In the genomic region with DNA sequence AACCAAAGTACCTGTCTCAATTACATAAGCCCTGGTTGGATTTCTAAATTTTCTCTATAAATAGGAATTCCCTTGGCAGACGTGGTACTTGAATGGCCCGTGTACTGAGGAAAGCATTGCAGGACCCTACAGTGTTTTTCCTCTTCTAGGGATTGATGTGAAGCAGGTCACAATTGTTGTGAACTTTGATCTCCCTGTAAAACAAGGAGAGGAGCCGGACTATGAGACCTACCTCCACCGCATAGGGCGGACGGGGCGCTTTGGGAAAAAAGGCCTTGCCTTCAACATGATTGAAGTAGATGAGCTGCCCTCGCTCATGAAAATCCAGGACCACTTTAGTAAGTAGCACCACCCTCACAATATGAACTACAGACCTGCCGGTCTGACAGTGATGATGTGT, we compare ENCODE assay signal across 27 cellular contexts. TPM values are rescaled to one million over a fixed set of nuclear protein-coding genes. Genes with fewer than 3 reads are reported as not detected.
DNase-seq lines count a peak whose midpoint lies in the region; ATAC-seq, FAIRE-seq and TF ChIP-seq lines count a peak whose summit lies in the region.
"Had no signal": no experiment of that assay in that cellular context is flagged by ENCODE, and none has a peak within 500 bp of the region (broad histone marks: within the 10 kb centered on the region; RNA-seq: fewer than 3 reads in every experiment).

No MANE protein-coding gene starts in this region.

- no peak overlapping the region for H3K4me3 Mint-ChIP-seq in activated T-cell treated with anti-CD3 and anti-CD28 coated beads, Interleukin-2, amount 50 U/mL, for 4 hours
- H3K4me3 Mint-ChIP-seq: CD14-positive monocyte; CD4-positive, alpha-beta T cell; CD8-positive, alpha-beta memory T cell; GM23338; H9 had no signal

- H3K36me3 ChIP-seq in HepG2 (replicated peaks in 1 of 2; ENCODE audit: control insufficient read depth in 1 of 2, insufficient read depth in 2 of 2, low read length in 2 of 2) (no peaks in the 10 kb centered on the region), right lobe of liver (no peaks in the 10 kb centered on the region), mucosa of descending colon (ENCODE audit: low read depth) (no peaks in the 10 kb centered on the region), transverse colon (no peaks in the 10 kb centered on the region)
- H3K36me3 ChIP-seq: BE2C; BLaER1 treated with 17β-estradiol and CSF1 and Interleukin-3, amounts not matched to agents 10 nM and 100 nM had no signal

- ATAC-seq in HepG2 (peak; percentile 28), right lobe of liver (no peak), mucosa of descending colon (no peak), HG03159 (IDR thresholded peaks at IDR 0.05; ENCODE audit: unreplicated experiment) (no peak)
- no peak for ATAC-seq in activated T-cell treated with anti-CD3 and anti-CD28 coated beads, Interleukin-2, amount 50 U/mL, for 4 hours
- ATAC-seq: A549, GM12878, GM23338, HCT116 had no signal

- no peak for TF ChIP-seq RAD21 in HepG2 (CRISPR knock-in tag; IDR thresholded peaks at IDR 0.05)

- H3K9ac ChIP-seq in HepG2 (ENCODE audit: insufficient read depth, low read depth, low read length) = peak overlapping the region; percentile 40; the same call in 1 of the 2 replicates

- no peak for TF ChIP-seq POLR2A in HepG2 (IDR thresholded peaks at IDR 0.05; ENCODE audit: insufficient read depth in 1 of 2, low read depth in 2 of 2, low read length in 2 of 2)
- no peak for TF ChIP-seq POLR2A in right lobe of liver (IDR thresholded peaks at IDR 0.05)
- TF ChIP-seq POLR2A in transverse colon (IDR thresholded peaks at IDR 0.05) = no peak

- peaks cover 16% of the 10 kb centered on the region for H3K27me3 Mint-ChIP-seq in activated T-cell treated with anti-CD3 and anti-CD28 coated beads, Interleukin-2, amount 50 U/mL, for 4 hours (ENCODE audit: low read depth)

- H3K36me3 Mint-ChIP-seq in activated T-cell treated with anti-CD3 and anti-CD28 coated beads, Interleukin-2, amount 50 U/mL, for 4 hours (ENCODE audit: insufficient read depth) = no peaks in the 10 kb centered on the region
- H3K36me3 Mint-ChIP-seq: CD14-positive monocyte; CD8-positive, alpha-beta memory T cell had no signal

- no peak overlapping the region for H3K27ac ChIP-seq in HepG2 (ENCODE audit: extremely low read length, insufficient read depth, low read length)
- no peak overlapping the region for H3K27ac ChIP-seq in right lobe of liver
- H3K27ac ChIP-seq in transverse colon = no peak overlapping the region
- H3K27ac ChIP-seq: A549; BLaER1 treated with 17β-estradiol and CSF1 and Interleukin-3, amounts not matched to agents 10 nM and 100 nM had no signal

- POLR2A ChIA-PET in HepG2 (lab: Yijun Ruan, JAX) = interaction anchor here (1.1 kb wide), 1 partner anchor 18 kb away, joined by 3 read pairs; a partner anchor contains a TSS

- H2AFZ ChIP-seq in HepG2 (ENCODE audit: low read length) = no peak overlapping the region
- H2AFZ ChIP-seq: GM23338 had no signal

- H3K9me3 Mint-ChIP-seq in activated T-cell treated with anti-CD3 and anti-CD28 coated beads, Interleukin-2, amount 50 U/mL, for 4 hours = no peaks in the 10 kb centered on the region
- H3K9me3 Mint-ChIP-seq: CD14-positive monocyte; CD4-positive, alpha-beta T cell; CD8-positive, alpha-beta memory T cell; GM23338; H9 had no signal

- FAIRE-seq in HepG2 (lab: Jason Lieb, UNC) = peak; percentile 34
- FAIRE-seq: A549, D721Med, GM12878, GM19239 had no signal

- no peaks in the 10 kb centered on the region for H3K79me2 ChIP-seq in HepG2 (ENCODE audit: insufficient read depth, low read length)

- H3K4me2 ChIP-seq in HepG2 (ENCODE audit: low read depth, low read length) = peak overlapping the region; percentile 75
- H3K4me2 ChIP-seq: A549; BLaER1 treated with 17β-estradiol and CSF1 and Interleukin-3, amounts not matched to agents 10 nM and 100 nM; GM23338 had no signal

- H3K4me3 ChIP-seq in HepG2 (replicated peaks in 1 of 3; ENCODE audit: insufficient read depth in 1 of 3, low read depth in 2 of 3, low read length in 3 of 3) (peak overlapping the region in 2 of 3 experiments; percentile 19 to 50; a peak in 4 of 6 replicates), right lobe of liver (no peak overlapping the region), mucosa of descending colon (no peak overlapping the region), transverse colon (no peak overlapping the region)
- H3K4me3 ChIP-seq: A549; BLaER1 treated with 17β-estradiol and CSF1 and Interleukin-3, amounts not matched to agents 10 nM and 100 nM; GM12878; GM23338 had no signal

- 0% methylated on average over 9 of the region's 9 CpGs for WGBS in HepG2 (ENCODE audit: low lambda C conversion rate)
- WGBS in right lobe of liver (ENCODE audit: insufficient coverage, low coverage, low lambda C conversion rate, missing lambda C conversion rate) = 36% methylated on average over 3 of the region's 9 CpGs
- 71 to 73% methylated on average over 5 to 9 of the region's 9 CpGs for WGBS in transverse colon (ENCODE audit: low coverage in 1 of 2), 2 donors

- intact Hi-C loops in HepG2 (cut with micrococcal nuclease; ENCODE audit: unreplicated experiment) (no loop called here), right lobe of liver (cut with DNase I) (loop anchor here (5.0 kb wide), 1 partner anchor 271 kb away; no protein-coding TSS in a partner anchor), mucosa of descending colon (cut with DNase I, micrococcal nuclease) (loop anchor here (5.0 kb wide), 1 partner anchor 271 kb away; no protein-coding TSS in a partner anchor), transverse colon (cut with DNase I; ENCODE audit: low total_unique reads) (no loop called here)

- no peaks in the 10 kb centered on the region for H3K4me1 Mint-ChIP-seq in activated T-cell treated with anti-CD3 and anti-CD28 coated beads, Interleukin-2, amount 50 U/mL, for 4 hours (ENCODE audit: low read depth)
- H3K4me1 Mint-ChIP-seq: CD8-positive, alpha-beta memory T cell had no signal

- H3K4me1 ChIP-seq in HepG2 (ENCODE audit: insufficient read depth, low read length) (peaks cover 73% of the 10 kb centered on the region), right lobe of liver (peaks cover 0 to 14% (median 0%) of the 10 kb centered on the region in 4 donors), mucosa of descending colon (ENCODE audit: low read depth) (peaks cover 23% of the 10 kb centered on the region), transverse colon (peaks cover 0 to 32% (median 10%) of the 10 kb centered on the region in 4 donors)
- H3K4me1 ChIP-seq: BLaER1 treated with 17β-estradiol and CSF1 and Interleukin-3, amounts not matched to agents 10 nM and 100 nM had no signal

- TF ChIP-seq CTCF in HepG2 (CRISPR knock-in tag; IDR thresholded peaks at IDR 0.05) (no peak), right lobe of liver (IDR thresholded peaks at IDR 0.05) (no peak), mucosa of descending colon (IDR thresholded peaks at IDR 0.05) (no peak), transverse colon (IDR thresholded peaks at IDR 0.05) (no peak)

- H3K9me3 ChIP-seq in HepG2 (ENCODE audit: low read length) (no peaks in the 10 kb centered on the region), right lobe of liver (no peaks in the 10 kb centered on the region), mucosa of descending colon (no peaks in the 10 kb centered on the region), transverse colon (no peaks in the 10 kb centered on the region)
- H3K9me3 ChIP-seq: A549; BE2C; BLaER1 treated with 17β-estradiol and CSF1 and Interleukin-3, amounts not matched to agents 10 nM and 100 nM had no signal

- CTCF ChIA-PET in HepG2 (lab: Yijun Ruan, JAX; ENCODE audit: low intra/inter-chr PET ratio, low total read pairs) = no interaction called here

- in situ Hi-C loops in HepG2 (cut with HindIII; ENCODE audit: extremely low pct_ligation_motif_present, low pct_unique_long_range_greater_than_20kb) = loop anchor here (5.0 kb wide), 1 partner anchor 266 kb away; no protein-coding TSS in a partner anchor
- in situ Hi-C loops in transverse colon (cut with MboI; ENCODE audit: low pct_ligation_motif_present in 1 of 4, low pct_unique_long_range_greater_than_20kb in 1 of 4, low sequenced_read_pairs in 3 of 4) = loop anchor here (5.0 to 10.0 kb wide), 3 partner anchors 274 to 281 kb away; no protein-coding TSS in a partner anchor

- H4K20me1 ChIP-seq in HepG2 (ENCODE audit: insufficient read depth, low read length) = no peaks in the 10 kb centered on the region
- H4K20me1 ChIP-seq: BLaER1 treated with 17β-estradiol and CSF1 and Interleukin-3, amounts not matched to agents 10 nM and 100 nM had no signal

- TF ChIP-seq EP300 in HepG2 (IDR thresholded peaks at IDR 0.05; ENCODE audit: low read depth in 2 of 2, low read length in 2 of 2) (no peak), HepG2 (CRISPR knock-in tag; IDR thresholded peaks at IDR 0.05; ENCODE audit: borderline replicate concordance) (no peak), transverse colon (IDR thresholded peaks at IDR 0.05; ENCODE audit: low read depth) (no peak)

- BruUV-seq in HepG2 (replicated peaks; lab: Mats Ljungman, UMichigan) = no TSS peak

- H3K27me3 ChIP-seq in HepG2 (ENCODE audit: control insufficient read depth in 1 of 2, insufficient read depth in 2 of 2, low read length in 2 of 2) = peaks cover 0 to 7% of the 10 kb centered on the region in 2 experiments; a peak in 1 of 5 replicates
- H3K27me3 ChIP-seq in right lobe of liver = no peaks in the 10 kb centered on the region
- peaks cover 10% of the 10 kb centered on the region for H3K27me3 ChIP-seq in transverse colon
- H3K27me3 ChIP-seq: BE2C; BLaER1 treated with 17β-estradiol and CSF1 and Interleukin-3, amounts not matched to agents 10 nM and 100 nM had no signal

- DNase-seq in HepG2 (ENCODE audit: low spot score) = peak; percentile 62
- DNase-seq in right lobe of liver = no peak
- DNase-seq in mucosa of descending colon = peak in 2 of 3 donors; percentile 37 to 48
- peak; percentile 28 for DNase-seq in transverse colon
- no peak for DNase-seq in NK-92 (lab: John Stamatoyannopoulos, UW; ENCODE audit: unreplicated experiment)
- no peak for DNase-seq in activated T-cell treated with anti-CD3 and anti-CD28 coated beads, Interleukin-2, amount 50 U/mL, for 4 hours
- DNase-seq: 8988T; ACHN; AML-193; BE2C; CD4-positive, alpha-beta T cell; CD8-positive, alpha-beta memory T cell; DMS 273 treated with DMSO at 0.1 percent for 48 hours; DMS79; EL; GDM1; H9 had no signal

RNA-seq across cellular contexts. Expression of a gene that starts 16.7 kb away (rescaled TPM):
- total RNA-seq in HepG2 (2016; rRNA removed; fragmentation: Illumina TruSeq; extraction: Trizol) (0.11 and 0.29 TPM in 2 replicates), right lobe of liver (under 1 TPM in 4 of 6 experiments, not detected in 2; 0.17 to 0.28 (median 0.21) TPM), mucosa of descending colon (under 1 TPM in 2 of 3 donors, not detected in 1; 0.05 to 0.54 TPM), transverse colon (1 to 10 TPM in 1 of 4 donors, not detected in 3; 1.5 TPM)
- total RNA-seq in HepG2 (2016; cell fraction: cytosol; rRNA removed; fragmentation: Illumina TruSeq; extraction: Trizol; ENCODE audit: low read depth) = 0.71 TPM in 2 replicates
- 0.24 TPM in 1 of 2 replicates, not detected in the other for total RNA-seq in HepG2 (2016; cell fraction: insoluble cytoplasmic fraction; rRNA removed; fragmentation: Illumina TruSeq; extraction: Trizol)
- total RNA-seq in HepG2 (2016; cell fraction: membrane; rRNA removed; fragmentation: Illumina TruSeq; extraction: Trizol) = 0.37 and 0.38 TPM in 2 replicates
- total RNA-seq in HepG2 (2016; cell fraction: nucleus; rRNA removed; fragmentation: Illumina TruSeq; extraction: Trizol) = not detected in 2 replicates
- polyA plus RNA-seq in HepG2 (2011; rRNA removed) = 0.13 and 0.17 TPM in 2 replicates
- polyA plus RNA-seq in HepG2 (2011; cell fraction: cytosol; rRNA removed) = 0.09 and 0.12 TPM in 2 replicates
- polyA plus RNA-seq in HepG2 (2011; cell fraction: nucleus; rRNA removed) = 0.14 and 0.24 TPM in 2 replicates
- 0.17 and 0.40 TPM in 2 replicates for polyA plus RNA-seq in HepG2 (2012)
- polyA plus RNA-seq in HepG2 (2016; cell fraction: cytosol; fragmentation: Illumina TruSeq; extraction: Trizol; ENCODE audit: low read depth) = 0.60 and 0.75 TPM in 2 replicates
- 0.40 and 0.72 TPM in 2 replicates for polyA plus RNA-seq in HepG2 (2016; cell fraction: insoluble cytoplasmic fraction; fragmentation: Illumina TruSeq; extraction: Trizol; ENCODE audit: low read depth)
- 0.23 and 0.99 TPM in 2 replicates for polyA plus RNA-seq in HepG2 (2016; cell fraction: membrane; fragmentation: Illumina TruSeq; extraction: Trizol; ENCODE audit: low read depth)
- 0.93 TPM in 1 of 2 replicates, not detected in the other for polyA plus RNA-seq in HepG2 (2016; cell fraction: nucleus; fragmentation: Illumina TruSeq; extraction: Trizol; ENCODE audit: insufficient read depth, low read depth)
- polyA minus RNA-seq in HepG2 (2011; rRNA and poly(A)+ RNA removed; ENCODE audit: low replicate concordance) = 0.04 TPM in 1 of 2 replicates, not detected in the other
- polyA minus RNA-seq in HepG2 (2011; cell fraction: cytosol; rRNA and poly(A)+ RNA removed) = not detected in 2 replicates
- polyA minus RNA-seq in HepG2 (2011; cell fraction: nucleus; rRNA and poly(A)+ RNA removed) = 0.13 and 0.50 TPM in 2 replicates
- total RNA-seq in activated T-cell treated with anti-CD3 and anti-CD28 coated beads, Interleukin-2, amount 50 U/mL, for 4 hours = not detected
- total RNA-seq: CD4-positive, alpha-beta T cell; GM12878; H4 had no signal
- polyA plus RNA-seq: CD14-positive monocyte; CD8-positive, alpha-beta memory T cell had no signal

RNA-seq across cellular contexts. Expression of a gene that starts 18.0 kb away (rescaled TPM):
- total RNA-seq in HepG2 (2016; rRNA removed; fragmentation: Illumina TruSeq; extraction: Trizol) = 18.2 and 22.9 TPM in 2 replicates
- total RNA-seq in HepG2 (2016; cell fraction: cytosol; rRNA removed; fragmentation: Illumina TruSeq; extraction: Trizol; ENCODE audit: low read depth) = 5.5 and 5.9 TPM in 2 replicates
- total RNA-seq in HepG2 (2016; cell fraction: insoluble cytoplasmic fraction; rRNA removed; fragmentation: Illumina TruSeq; extraction: Trizol) = 16.9 and 22.4 TPM in 2 replicates
- 9.5 and 12.0 TPM in 2 replicates for total RNA-seq in HepG2 (2016; cell fraction: membrane; rRNA removed; fragmentation: Illumina TruSeq; extraction: Trizol)
- 9.6 and 10.8 TPM in 2 replicates for total RNA-seq in HepG2 (2016; cell fraction: nucleus; rRNA removed; fragmentation: Illumina TruSeq; extraction: Trizol)
- polyA plus RNA-seq in HepG2 (2011; rRNA removed) = 4.7 and 6.0 TPM in 2 replicates
- polyA plus RNA-seq in HepG2 (2011; cell fraction: cytosol; rRNA removed) = 4.2 and 6.7 TPM in 2 replicates
- polyA plus RNA-seq in HepG2 (2011; cell fraction: nucleus; rRNA removed) = 1.8 and 2.4 TPM in 2 replicates
- 13.1 and 13.6 TPM in 2 replicates for polyA plus RNA-seq in HepG2 (2012)
- 4.8 and 5.5 TPM in 2 replicates for polyA plus RNA-seq in HepG2 (2016; cell fraction: cytosol; fragmentation: Illumina TruSeq; extraction: Trizol; ENCODE audit: low read depth)
- 21.1 and 26.9 TPM in 2 replicates for polyA plus RNA-seq in HepG2 (2016; cell fraction: insoluble cytoplasmic fraction; fragmentation: Illumina TruSeq; extraction: Trizol; ENCODE audit: low read depth)
- polyA plus RNA-seq in HepG2 (2016; cell fraction: membrane; fragmentation: Illumina TruSeq; extraction: Trizol; ENCODE audit: low read depth) = 6.2 and 11.5 TPM in 2 replicates
- polyA plus RNA-seq in HepG2 (2016; cell fraction: nucleus; fragmentation: Illumina TruSeq; extraction: Trizol; ENCODE audit: insufficient read depth, low read depth) = 15.5 and 21.5 TPM in 2 replicates
- 4.6 and 6.9 TPM in 2 replicates for polyA minus RNA-seq in HepG2 (2011; rRNA and poly(A)+ RNA removed; ENCODE audit: low replicate concordance)
- polyA minus RNA-seq in HepG2 (2011; cell fraction: cytosol; rRNA and poly(A)+ RNA removed) = 8.4 and 9.7 TPM in 2 replicates
- polyA minus RNA-seq in HepG2 (2011; cell fraction: nucleus; rRNA and poly(A)+ RNA removed) = 4.8 and 6.1 TPM in 2 replicates
- total RNA-seq in right lobe of liver = 10 to 100 TPM; 11.8 to 24.7 (median 17.4) TPM
- 10 to 100 TPM in 1 of 3 donors, 1 to 10 TPM in 2; 5.4 to 13.0 (median 7.6) TPM for total RNA-seq in mucosa of descending colon
- 1 to 10 TPM in 2 of 4 donors, under 1 TPM in 2; 0.60 to 8.7 (median 4.1) TPM for total RNA-seq in transverse colon
- total RNA-seq in activated T-cell treated with anti-CD3 and anti-CD28 coated beads, Interleukin-2, amount 50 U/mL, for 4 hours = 10 to 100 TPM; 22.3 to 30.5 (median 28.4) TPM

RNA-seq across cellular contexts. Expression of a gene that starts 24.8 kb away (rescaled TPM):
- total RNA-seq in HepG2 (2016; rRNA removed; fragmentation: Illumina TruSeq; extraction: Trizol) (not detected in 2 replicates), right lobe of liver (under 1 TPM in 1 of 6 experiments, not detected in 5; 0.06 TPM), mucosa of descending colon (under 1 TPM in 1 of 3 donors, not detected in 2; 0.09 TPM), transverse colon (not detected)
- total RNA-seq in HepG2 (2016; cell fraction: cytosol; rRNA removed; fragmentation: Illumina TruSeq; extraction: Trizol; ENCODE audit: low read depth) = not detected in 2 replicates
- total RNA-seq in HepG2 (2016; cell fraction: insoluble cytoplasmic fraction; rRNA removed; fragmentation: Illumina TruSeq; extraction: Trizol) = 0.04 TPM in 1 of 2 replicates, not detected in the other
- total RNA-seq in HepG2 (2016; cell fraction: membrane; rRNA removed; fragmentation: Illumina TruSeq; extraction: Trizol) = not detected in 2 replicates
- total RNA-seq in HepG2 (2016; cell fraction: nucleus; rRNA removed; fragmentation: Illumina TruSeq; extraction: Trizol) = not detected in 2 replicates
- polyA plus RNA-seq in HepG2 (2011; rRNA removed) = 0.13 and 0.21 TPM in 2 replicates
- 0.04 and 0.05 TPM in 2 replicates for polyA plus RNA-seq in HepG2 (2011; cell fraction: cytosol; rRNA removed)
- 0.16 and 0.27 TPM in 2 replicates for polyA plus RNA-seq in HepG2 (2011; cell fraction: nucleus; rRNA removed)
- polyA plus RNA-seq in HepG2 (2012) = 0.07 TPM in 1 of 2 replicates, not detected in the other
- not detected in 2 replicates for polyA plus RNA-seq in HepG2 (2016; cell fraction: cytosol; fragmentation: Illumina TruSeq; extraction: Trizol; ENCODE audit: low read depth)
- not detected in 2 replicates for polyA plus RNA-seq in HepG2 (2016; cell fraction: insoluble cytoplasmic fraction; fragmentation: Illumina TruSeq; extraction: Trizol; ENCODE audit: low read depth)
- not detected in 2 replicates for polyA plus RNA-seq in HepG2 (2016; cell fraction: membrane; fragmentation: Illumina TruSeq; extraction: Trizol; ENCODE audit: low read depth)
- polyA plus RNA-seq in HepG2 (2016; cell fraction: nucleus; fragmentation: Illumina TruSeq; extraction: Trizol; ENCODE audit: insufficient read depth, low read depth) = not detected in 2 replicates
- polyA minus RNA-seq in HepG2 (2011; rRNA and poly(A)+ RNA removed; ENCODE audit: low replicate concordance) = 0.04 TPM in 1 of 2 replicates, not detected in the other
- not detected in 2 replicates for polyA minus RNA-seq in HepG2 (2011; cell fraction: cytosol; rRNA and poly(A)+ RNA removed)
- polyA minus RNA-seq in HepG2 (2011; cell fraction: nucleus; rRNA and poly(A)+ RNA removed) = 0.13 TPM in 1 of 2 replicates, not detected in the other
- not detected for total RNA-seq in activated T-cell treated with anti-CD3 and anti-CD28 coated beads, Interleukin-2, amount 50 U/mL, for 4 hours
- total RNA-seq: CD4-positive, alpha-beta T cell; CD8-positive, alpha-beta memory T cell; GM12878; GM23338; H4; H9 had no signal
- polyA plus RNA-seq: A549; CD14-positive monocyte; CD8-positive, alpha-beta memory T cell had no signal

RNA-seq across cellular contexts. Expression of a gene that starts 33.6 kb away (rescaled TPM):
- total RNA-seq in HepG2 (2016; rRNA removed; fragmentation: Illumina TruSeq; extraction: Trizol) (3.8 and 5.6 TPM in 2 replicates), right lobe of liver (1 to 10 TPM; 1.7 to 3.5 (median 3.2) TPM), mucosa of descending colon (1 to 10 TPM; 4.6 to 7.5 (median 7.1) TPM), transverse colon (1 to 10 TPM in 2 of 4 donors, under 1 TPM in 1, not detected in 1; 0.80 to 6.4 (median 3.4) TPM)
- 1.1 and 1.3 TPM in 2 replicates for total RNA-seq in HepG2 (2016; cell fraction: cytosol; rRNA removed; fragmentation: Illumina TruSeq; extraction: Trizol; ENCODE audit: low read depth)
- 3.8 and 5.5 TPM in 2 replicates for total RNA-seq in HepG2 (2016; cell fraction: insoluble cytoplasmic fraction; rRNA removed; fragmentation: Illumina TruSeq; extraction: Trizol)
- 2.0 and 2.2 TPM in 2 replicates for total RNA-seq in HepG2 (2016; cell fraction: membrane; rRNA removed; fragmentation: Illumina TruSeq; extraction: Trizol)
- 2.1 and 2.5 TPM in 2 replicates for total RNA-seq in HepG2 (2016; cell fraction: nucleus; rRNA removed; fragmentation: Illumina TruSeq; extraction: Trizol)
- 1.1 and 1.3 TPM in 2 replicates for polyA plus RNA-seq in HepG2 (2011; rRNA removed)
- 0.62 and 0.85 TPM in 2 replicates for polyA plus RNA-seq in HepG2 (2011; cell fraction: cytosol; rRNA removed)
- polyA plus RNA-seq in HepG2 (2011; cell fraction: nucleus; rRNA removed) = 0.47 and 0.52 TPM in 2 replicates
- 1.3 and 1.4 TPM in 2 replicates for polyA plus RNA-seq in HepG2 (2012)
- polyA plus RNA-seq in HepG2 (2016; cell fraction: cytosol; fragmentation: Illumina TruSeq; extraction: Trizol; ENCODE audit: low read depth) = 0.41 and 0.57 TPM in 2 replicates
- polyA plus RNA-seq in HepG2 (2016; cell fraction: insoluble cytoplasmic fraction; fragmentation: Illumina TruSeq; extraction: Trizol; ENCODE audit: low read depth) = 4.5 and 6.0 TPM in 2 replicates
- polyA plus RNA-seq in HepG2 (2016; cell fraction: membrane; fragmentation: Illumina TruSeq; extraction: Trizol; ENCODE audit: low read depth) = 0.76 and 0.81 TPM in 2 replicates
- 2.4 and 2.9 TPM in 2 replicates for polyA plus RNA-seq in HepG2 (2016; cell fraction: nucleus; fragmentation: Illumina TruSeq; extraction: Trizol; ENCODE audit: insufficient read depth, low read depth)
- 0.50 TPM in 1 of 2 replicates, not detected in the other for polyA minus RNA-seq in HepG2 (2011; rRNA and poly(A)+ RNA removed; ENCODE audit: low replicate concordance)
- polyA minus RNA-seq in HepG2 (2011; cell fraction: cytosol; rRNA and poly(A)+ RNA removed) = 0.44 TPM in 1 of 2 replicates, not detected in the other
- 0.90 and 1.5 TPM in 2 replicates for polyA minus RNA-seq in HepG2 (2011; cell fraction: nucleus; rRNA and poly(A)+ RNA removed)
- 1 to 10 TPM; 1.6 to 1.8 (median 1.7) TPM for total RNA-seq in activated T-cell treated with anti-CD3 and anti-CD28 coated beads, Interleukin-2, amount 50 U/mL, for 4 hours

Comparison
In these comparisons a context has a peak if more than half of its experiments do, and no peak if none do; other contexts are left out.
1. DNase-seq: peak in HepG2 (single experiment), mucosa of descending colon (2 of 3) and transverse colon (single experiment); none in right lobe of liver (0 of 3), NK-92 (single experiment) and activated T-cell treated with anti-CD3 and anti-CD28 coated beads, Interleukin-2, amount 50 U/mL, for 4 hours (single experiment).
2. H3K4me3 ChIP-seq: peak in HepG2 (2 of 3); none in right lobe of liver (0 of 3), mucosa of descending colon (single experiment) and transverse colon (0 of 4).
3. intact Hi-C loops: an anchor here in right lobe of liver (5.0 kb wide) and mucosa of descending colon (5.0 kb wide); none called in HepG2 and transverse colon.